Comparison of ENCODE assay signal across 13 cellular contexts in genomic region chr4:48489683-48490011, GRCh38. TPM values are rescaled to one million over a fixed set of nuclear protein-coding genes. Genes with fewer than 3 reads are reported as not detected.
DNase-seq lines count a peak whose midpoint lies in the region; ATAC-seq and TF ChIP-seq lines count a peak whose summit lies in the region.
"Had no signal": no experiment of that assay in that cellular context is flagged by ENCODE, and none has a peak within 500 bp of the region (broad histone marks: within the 10 kb centered on the region; RNA-seq: fewer than 3 reads in every experiment).

No MANE protein-coding gene starts in this region.

- DNase-seq in heart left ventricle = no peak
- DNase-seq in cardiac septum (ENCODE audit: low spot score) = no peak
- no peak for DNase-seq in MCF 10A (ENCODE audit: unreplicated experiment)
- no peak for DNase-seq in naive B cell
- DNase-seq in upper lobe of left lung = no peak
- DNase-seq in SW 1271 (lab: John Stamatoyannopoulos, UW) = no peak
- no peak for DNase-seq in A172 (ENCODE audit: low spot score)
- DNase-seq: BE2C, NCI-H82, T-helper 9 cell had no signal

- H3K36me3 Mint-ChIP-seq in MCF 10A (ENCODE audit: insufficient read depth, unreplicated experiment) (peaks cover 6% of the 10 kb centered on the region), naive B cell (no peaks in the 10 kb centered on the region)

- peak overlapping the region; percentile 1 to 52 (median 44) for H3K4me3 ChIP-seq in heart left ventricle
- peak overlapping the region in 3 of 4 donors; percentile 33 to 49 (median 47) for H3K4me3 ChIP-seq in upper lobe of left lung

- H3K27ac ChIP-seq in heart left ventricle = no peak overlapping the region
- H3K27ac ChIP-seq in upper lobe of left lung = no peak overlapping the region

- intact Hi-C loops in heart left ventricle (cut with DNase I) = loop anchor here in 2 of 10 donors (10.0 kb wide), 1 partner anchor 45 kb away; no protein-coding TSS in a partner anchor
- intact Hi-C loops in cardiac septum (cut with DNase I) = no loop called here
- intact Hi-C loops in MCF 10A (cut with micrococcal nuclease) = no loop called here

- H3K9me3 Mint-ChIP-seq in MCF 10A (ENCODE audit: unreplicated experiment) (no peaks in the 10 kb centered on the region), naive B cell (peaks cover 0 to 2% (median 0%) of the 10 kb centered on the region in 7 donors)

- CTCF ChIA-PET in MCF 10A (lab: Yijun Ruan, JAX) = no interaction called here

- no TSS peak for BruUV-seq in MCF 10A (replicated peaks; lab: Mats Ljungman, UMichigan)

- H3K4me1 ChIP-seq in heart left ventricle (peaks cover 0 to 17% (median 2%) of the 10 kb centered on the region in 12 donors), upper lobe of left lung (peaks cover 8 to 22% (median 14%) of the 10 kb centered on the region in 4 donors)

- peaks cover 12% of the 10 kb centered on the region for H3K27me3 Mint-ChIP-seq in MCF 10A (ENCODE audit: insufficient read depth, unreplicated experiment)
- peaks cover 34 to 45% (median 41%) of the 10 kb centered on the region in 3 donors for H3K27me3 Mint-ChIP-seq in naive B cell

- H3K4me3 Mint-ChIP-seq in MCF 10A (ENCODE audit: unreplicated experiment) (peak overlapping the region; percentile 64), naive B cell (peak overlapping the region in 7 of 8 donors; percentile 68 to 84 (median 80))

- H3K27me3 ChIP-seq in heart left ventricle (peaks cover 17 to 76% (median 47%) of the 10 kb centered on the region in 9 donors), upper lobe of left lung (peaks cover 0 to 27% (median 14%) of the 10 kb centered on the region in 4 donors)
- H3K27me3 ChIP-seq: BE2C had no signal

- 16 to 35% (median 30%) methylated on average over 14 of the region's 14 CpGs for WGBS in heart left ventricle, 4 donors
- 22 to 31% methylated on average over 8 to 14 of the region's 14 CpGs for WGBS in upper lobe of left lung, 2 donors

- no peaks in the 10 kb centered on the region for H3K4me1 Mint-ChIP-seq in MCF 10A (ENCODE audit: insufficient read depth, unreplicated experiment)
- H3K4me1 Mint-ChIP-seq in naive B cell = peaks cover 7 to 11% (median 8%) of the 10 kb centered on the region in 3 donors

- H3K36me3 ChIP-seq in heart left ventricle (no peaks in the 10 kb centered on the region), upper lobe of left lung (no peaks in the 10 kb centered on the region)

- no peak for TF ChIP-seq EP300 in upper lobe of left lung (IDR thresholded peaks at IDR 0.05)

- peak in 1 of 4 donors; percentile 22 for ATAC-seq in heart left ventricle
- ATAC-seq in naive B cell (ENCODE audit: low read depth in 2 of 2) = no peak
- no peak for ATAC-seq in upper lobe of left lung (ENCODE audit: low FRiP score in 2 of 2)
- ATAC-seq in GM18520 (IDR thresholded peaks at IDR 0.05; ENCODE audit: unreplicated experiment) = no peak

- TF ChIP-seq POLR2A in heart left ventricle (IDR thresholded peaks at IDR 0.05) (no peak), upper lobe of left lung (IDR thresholded peaks at IDR 0.05) (no peak)

- no peak overlapping the region for H3K27ac Mint-ChIP-seq in MCF 10A (ENCODE audit: low read depth, unreplicated experiment)
- H3K27ac Mint-ChIP-seq in naive B cell = no peak overlapping the region

- H3K9me3 ChIP-seq in heart left ventricle (no peaks in the 10 kb centered on the region), upper lobe of left lung (no peaks in the 10 kb centered on the region)
- H3K9me3 ChIP-seq: BE2C had no signal

- TF ChIP-seq CTCF in heart left ventricle (IDR thresholded peaks at IDR 0.05) (no peak), MCF 10A (IDR thresholded peaks at IDR 0.05; ENCODE audit: unreplicated experiment) (no peak), upper lobe of left lung (IDR thresholded peaks at IDR 0.05) (no peak)

- POLR2A ChIA-PET in MCF 10A (lab: Yijun Ruan, JAX) = interaction anchor here (0.6 kb wide), 1 partner anchor 186 kb away, joined by 3 read pairs; no protein-coding TSS in a partner anchor

RNA-seq across cellular contexts. Expression of gene ZAR1, which starts 0.4 kb away (rescaled TPM):
- total RNA-seq in heart left ventricle (not detected), cardiac septum (not detected), MCF 10A (2022) (not detected in 2 replicates), upper lobe of left lung (1 to 10 TPM in 2 of 6 donors, under 1 TPM in 3, not detected in 1; 0.29 to 6.3 (median 0.34) TPM)
- polyA plus RNA-seq in heart left ventricle (not detected), naive B cell (ENCODE audit: low read depth in 6 of 6) (not detected)
- not detected in 2 replicates for total RNA-seq in A172 (2014; rRNA removed; shearing (Covaris generic))
- total RNA-seq: dermis microvascular lymphatic vessel endothelial cell, LHCN-M2 had no signal

RNA-seq across cellular contexts. Expression of gene SLC10A4, which starts 6.5 kb away (rescaled TPM):
- total RNA-seq in heart left ventricle (under 1 TPM in 6 of 9 donors, not detected in 3; 0.16 to 0.45 (median 0.37) TPM), cardiac septum (0.35 TPM), MCF 10A (2022) (not detected in 2 replicates), upper lobe of left lung (1 to 10 TPM in 2 of 6 donors, under 1 TPM in 3, not detected in 1; 0.72 to 2.1 (median 0.89) TPM)
- polyA plus RNA-seq in heart left ventricle (under 1 TPM in 1 of 2 donors, not detected in 1; 0.15 TPM), naive B cell (ENCODE audit: low read depth in 6 of 6) (under 1 TPM in 1 of 6 donors, not detected in 5; 0.16 TPM)
- total RNA-seq in A172 (2014; rRNA removed; shearing (Covaris generic)) = not detected in 2 replicates
- total RNA-seq: LHCN-M2 had no signal
